1 cellular context compared by ENCODE assay signal in genomic region chr1:32040711-32041110, GRCh38.
TF ChIP-seq lines count a peak whose summit lies in the region.

No MANE protein-coding gene starts in this region.

TF ChIP-seq in GM23338, 12 proteins besides CTCF, POLR2A, EP300 and RAD21 (continued from another document):
- TF ChIP-seq, protein P1, sequence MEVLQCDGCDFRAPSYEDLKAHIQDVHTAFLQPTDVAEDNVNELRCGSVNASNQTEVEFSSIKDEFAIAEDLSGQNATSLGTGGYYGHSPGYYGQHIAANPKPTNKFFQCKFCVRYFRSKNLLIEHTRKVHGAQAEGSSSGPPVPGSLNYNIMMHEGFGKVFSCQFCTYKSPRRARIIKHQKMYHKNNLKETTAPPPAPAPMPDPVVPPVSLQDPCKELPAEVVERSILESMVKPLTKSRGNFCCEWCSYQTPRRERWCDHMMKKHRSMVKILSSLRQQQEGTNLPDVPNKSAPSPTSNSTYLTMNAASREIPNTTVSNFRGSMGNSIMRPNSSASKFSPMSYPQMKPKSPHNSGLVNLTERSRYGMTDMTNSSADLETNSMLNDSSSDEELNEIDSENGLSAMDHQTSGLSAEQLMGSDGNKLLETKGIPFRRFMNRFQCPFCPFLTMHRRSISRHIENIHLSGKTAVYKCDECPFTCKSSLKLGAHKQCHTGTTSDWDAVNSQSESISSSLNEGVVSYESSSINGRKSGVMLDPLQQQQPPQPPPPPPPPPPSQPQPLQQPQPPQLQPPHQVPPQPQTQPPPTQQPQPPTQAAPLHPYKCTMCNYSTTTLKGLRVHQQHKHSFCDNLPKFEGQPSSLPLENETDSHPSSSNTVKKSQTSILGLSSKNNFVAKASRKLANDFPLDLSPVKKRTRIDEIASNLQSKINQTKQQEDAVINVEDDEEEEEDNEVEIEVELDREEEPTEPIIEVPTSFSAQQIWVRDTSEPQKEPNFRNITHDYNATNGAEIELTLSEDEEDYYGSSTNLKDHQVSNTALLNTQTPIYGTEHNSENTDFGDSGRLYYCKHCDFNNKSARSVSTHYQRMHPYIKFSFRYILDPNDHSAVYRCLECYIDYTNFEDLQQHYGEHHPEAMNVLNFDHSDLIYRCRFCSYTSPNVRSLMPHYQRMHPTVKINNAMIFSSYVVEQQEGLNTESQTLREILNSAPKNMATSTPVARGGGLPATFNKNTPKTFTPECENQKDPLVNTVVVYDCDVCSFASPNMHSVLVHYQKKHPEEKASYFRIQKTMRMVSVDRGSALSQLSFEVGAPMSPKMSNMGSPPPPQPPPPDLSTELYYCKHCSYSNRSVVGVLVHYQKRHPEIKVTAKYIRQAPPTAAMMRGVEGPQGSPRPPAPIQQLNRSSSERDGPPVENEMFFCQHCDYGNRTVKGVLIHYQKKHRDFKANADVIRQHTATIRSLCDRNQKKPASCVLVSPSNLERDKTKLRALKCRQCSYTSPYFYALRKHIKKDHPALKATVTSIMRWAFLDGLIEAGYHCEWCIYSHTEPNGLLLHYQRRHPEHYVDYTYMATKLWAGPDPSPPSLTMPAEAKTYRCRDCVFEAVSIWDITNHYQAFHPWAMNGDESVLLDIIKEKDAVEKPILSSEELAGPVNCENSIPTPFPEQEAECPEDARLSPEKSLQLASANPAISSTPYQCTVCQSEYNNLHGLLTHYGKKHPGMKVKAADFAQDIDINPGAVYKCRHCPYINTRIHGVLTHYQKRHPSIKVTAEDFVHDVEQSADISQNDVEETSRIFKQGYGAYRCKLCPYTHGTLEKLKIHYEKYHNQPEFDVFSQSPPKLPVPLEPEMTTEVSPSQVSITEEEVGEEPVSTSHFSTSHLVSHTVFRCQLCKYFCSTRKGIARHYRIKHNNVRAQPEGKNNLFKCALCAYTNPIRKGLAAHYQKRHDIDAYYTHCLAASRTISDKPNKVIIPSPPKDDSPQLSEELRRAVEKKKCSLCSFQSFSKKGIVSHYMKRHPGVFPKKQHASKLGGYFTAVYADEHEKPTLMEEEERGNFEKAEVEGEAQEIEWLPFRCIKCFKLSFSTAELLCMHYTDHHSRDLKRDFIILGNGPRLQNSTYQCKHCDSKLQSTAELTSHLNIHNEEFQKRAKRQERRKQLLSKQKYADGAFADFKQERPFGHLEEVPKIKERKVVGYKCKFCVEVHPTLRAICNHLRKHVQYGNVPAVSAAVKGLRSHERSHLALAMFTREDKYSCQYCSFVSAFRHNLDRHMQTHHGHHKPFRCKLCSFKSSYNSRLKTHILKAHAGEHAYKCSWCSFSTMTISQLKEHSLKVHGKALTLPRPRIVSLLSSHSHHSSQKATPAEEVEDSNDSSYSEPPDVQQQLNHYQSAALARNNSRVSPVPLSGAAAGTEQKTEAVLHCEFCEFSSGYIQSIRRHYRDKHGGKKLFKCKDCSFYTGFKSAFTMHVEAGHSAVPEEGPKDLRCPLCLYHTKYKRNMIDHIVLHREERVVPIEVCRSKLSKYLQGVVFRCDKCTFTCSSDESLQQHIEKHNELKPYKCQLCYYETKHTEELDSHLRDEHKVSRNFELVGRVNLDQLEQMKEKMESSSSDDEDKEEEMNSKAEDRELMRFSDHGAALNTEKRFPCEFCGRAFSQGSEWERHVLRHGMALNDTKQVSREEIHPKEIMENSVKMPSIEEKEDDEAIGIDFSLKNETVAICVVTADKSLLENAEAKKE (CRISPR knock-in tag; IDR thresholded peaks at IDR 0.05) = no peak
- TF ChIP-seq ZNF331 (CRISPR knock-in tag; IDR thresholded peaks at IDR 0.05; ENCODE audit: low read depth) (no peak), EZH2 (IDR thresholded peaks at IDR 0.05; ENCODE audit: low read depth, unreplicated experiment) (no peak), EZH2phosphoT487 (IDR thresholded peaks at IDR 0.05; ENCODE audit: unreplicated experiment) (no peak)
